21 cellular contexts compared by ENCODE assay signal in the genomic region with DNA sequence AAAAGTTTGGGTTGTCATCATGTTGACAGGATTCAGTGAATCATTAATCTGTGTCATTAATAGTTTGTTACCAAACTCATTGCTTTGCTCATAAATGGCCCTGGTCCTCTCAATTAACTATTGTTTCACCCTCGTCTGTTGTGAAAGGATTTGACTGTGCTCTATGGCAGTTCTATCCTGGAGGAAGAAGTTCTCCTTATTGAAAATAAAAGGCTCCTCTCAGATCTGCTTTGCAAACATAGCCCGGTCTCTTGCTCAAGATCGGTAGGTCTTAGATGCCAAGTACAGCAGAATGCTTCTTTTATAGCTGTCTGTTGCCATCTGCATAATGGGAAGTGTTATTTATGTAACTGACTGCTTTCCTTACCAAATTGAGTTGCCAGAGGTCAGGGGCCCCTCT.
"Had no signal": no experiment of that assay in that cellular context is flagged by ENCODE, and none has a peak within 500 bp of the region (broad histone marks: within the 10 kb centered on the region; RNA-seq: fewer than 3 reads in every experiment).

No MANE protein-coding gene starts in this region.

- H3K36me3 ChIP-seq: brain microvascular endothelial cell, cardiac muscle cell, Peyer's patch had no signal

- H3K27ac ChIP-seq: brain microvascular endothelial cell, cardiac muscle cell, Peyer's patch, SK-N-MC had no signal

- DNase-seq: activated CD4-positive, alpha-beta T cell treated with anti-CD3 and anti-CD28 coated beads for 4 hours; activated CD8-positive, alpha-beta memory T cell treated with anti-CD3 and anti-CD28 coated beads, Interleukin-2, amount 50 U/mL, for 4 hours; activated CD8-positive, alpha-beta T cell treated with anti-CD3 and anti-CD28 coated beads for 36 hours; activated gamma-delta T cell treated with Interleukin-2 at 50 U/mL for 16 hours; activated naive CD4-positive, alpha-beta T cell treated with anti-CD3 and anti-CD28 coated beads, Interleukin-2, amount 10 ng/mL, durations not matched to agents 7 days and 5 days; activated naive CD8-positive, alpha-beta T cell treated with anti-CD3 and anti-CD28 coated beads for 36 hours; activated T-cell treated with anti-CD3 and anti-CD28 coated beads, Interleukin-2, amount 50 U/mL, for 72 hours; brain microvascular endothelial cell; Kasumi-1; NCI-H1092 treated with DMSO at 0.1 percent for 48 hours; NCI-H1436; NCI-H1694 treated with DMSO at 0.1 percent for 48 hours; NCI-H2029 treated with DMSO at 0.1 percent for 48 hours; NCI-H510A treated with DMSO at 0.1 percent for 48 hours; Peyer's patch; SHP77; T-helper 1 cell had no signal

- H3K4me1 Mint-ChIP-seq: activated naive CD4-positive, alpha-beta T cell treated with anti-CD3 and anti-CD28 coated beads, Interleukin-2, amount 10 ng/mL, durations not matched to agents 7 days and 5 days; activated naive CD8-positive, alpha-beta T cell treated with anti-CD3 and anti-CD28 coated beads for 36 hours had no signal

- H3K4me3 Mint-ChIP-seq: activated CD8-positive, alpha-beta T cell treated with anti-CD3 and anti-CD28 coated beads for 36 hours; activated naive CD4-positive, alpha-beta T cell treated with anti-CD3 and anti-CD28 coated beads, Interleukin-2, amount 10 ng/mL, durations not matched to agents 7 days and 5 days; activated naive CD8-positive, alpha-beta T cell treated with anti-CD3 and anti-CD28 coated beads for 36 hours; activated T-cell treated with anti-CD3 and anti-CD28 coated beads, Interleukin-2, amount 50 U/mL, for 72 hours had no signal

- H3K9me3 Mint-ChIP-seq: activated CD8-positive, alpha-beta T cell treated with anti-CD3 and anti-CD28 coated beads for 36 hours; activated naive CD4-positive, alpha-beta T cell treated with anti-CD3 and anti-CD28 coated beads, Interleukin-2, amount 10 ng/mL, durations not matched to agents 7 days and 5 days; activated naive CD8-positive, alpha-beta T cell treated with anti-CD3 and anti-CD28 coated beads for 36 hours; activated T-helper 2 cell treated with anti-CD3 and anti-CD28 coated beads, Interferon-gamma antibody, Interleukin-2, Interleukin-4, amounts not matched to agents 10 μg/mL and 5 μg/mL and 100 μg/mL, durations not matched to agents 14 hours and 24 hours and 36 hours had no signal

- H3K4me3 ChIP-seq: cardiac muscle cell, K562, Peyer's patch, SK-N-MC had no signal

- H3K27me3 Mint-ChIP-seq: activated CD8-positive, alpha-beta T cell treated with anti-CD3 and anti-CD28 coated beads for 36 hours; activated naive CD8-positive, alpha-beta T cell treated with anti-CD3 and anti-CD28 coated beads for 36 hours had no signal

- H3K4me1 ChIP-seq: Peyer's patch had no signal

- H3K27me3 ChIP-seq: brain microvascular endothelial cell, cardiac muscle cell, Peyer's patch had no signal

- H3K27ac Mint-ChIP-seq: activated CD8-positive, alpha-beta T cell treated with anti-CD3 and anti-CD28 coated beads for 36 hours; activated naive CD4-positive, alpha-beta T cell treated with anti-CD3 and anti-CD28 coated beads, Interleukin-2, amount 10 ng/mL, durations not matched to agents 7 days and 5 days; activated naive CD8-positive, alpha-beta T cell treated with anti-CD3 and anti-CD28 coated beads for 36 hours; activated T-cell treated with anti-CD3 and anti-CD28 coated beads, Interleukin-2, amount 50 U/mL, for 72 hours; activated T-helper 2 cell treated with anti-CD3 and anti-CD28 coated beads, Interferon-gamma antibody, Interleukin-2, Interleukin-4, amounts not matched to agents 10 μg/mL and 5 μg/mL and 100 μg/mL, durations not matched to agents 14 hours and 24 hours and 36 hours had no signal

- H3K9me3 ChIP-seq: Peyer's patch had no signal

- H3K36me3 Mint-ChIP-seq: activated naive CD4-positive, alpha-beta T cell treated with anti-CD3 and anti-CD28 coated beads, Interleukin-2, amount 10 ng/mL, durations not matched to agents 7 days and 5 days; activated naive CD8-positive, alpha-beta T cell treated with anti-CD3 and anti-CD28 coated beads for 36 hours had no signal
